36 cellular contexts compared by ENCODE assay signal in genomic region chr10:111732116-111732785, GRCh38.
"Had no signal": no experiment of that assay in that cellular context is flagged by ENCODE, and none has a peak within 500 bp of the region (broad histone marks: within the 10 kb centered on the region; RNA-seq: fewer than 3 reads in every experiment).

No MANE protein-coding gene starts in this region.

- H3K27me3 Mint-ChIP-seq: activated CD4-positive, alpha-beta memory T cell treated with anti-CD3 and anti-CD28 coated beads for 36 hours; activated naive CD4-positive, alpha-beta T cell treated with anti-CD3 and anti-CD28 coated beads, Interleukin-2, amount 50 U/mL, for 24 hours; activated naive CD8-positive, alpha-beta T cell treated with anti-CD3 and anti-CD28 coated beads, Interleukin-2, amount 10 ng/mL, durations not matched to agents 7 days and 5 days had no signal

- H3K27me3 ChIP-seq: ascending aorta, brain microvascular endothelial cell, Peyer's patch, SJSA1 had no signal

- ATAC-seq: PC-3, WTC11 had no signal

- H3K36me3 Mint-ChIP-seq: activated CD4-positive, alpha-beta memory T cell treated with anti-CD3 and anti-CD28 coated beads for 36 hours; activated naive CD4-positive, alpha-beta T cell treated with anti-CD3 and anti-CD28 coated beads, Interleukin-2, amount 50 U/mL, for 24 hours; activated naive CD8-positive, alpha-beta T cell treated with anti-CD3 and anti-CD28 coated beads, Interleukin-2, amount 10 ng/mL, durations not matched to agents 7 days and 5 days; WTC11 had no signal

- H3K4me1 ChIP-seq: ascending aorta, Peyer's patch, SJSA1 had no signal

- H3K9me3 Mint-ChIP-seq: activated CD4-positive, alpha-beta memory T cell treated with anti-CD3 and anti-CD28 coated beads for 36 hours; activated naive CD4-positive, alpha-beta T cell treated with anti-CD3 and anti-CD28 coated beads, Interleukin-2, amount 50 U/mL, for 24 hours; activated naive CD8-positive, alpha-beta T cell treated with anti-CD3 and anti-CD28 coated beads, Interleukin-2, amount 10 ng/mL, durations not matched to agents 7 days and 5 days; T-helper 1 cell treated with Interleukin-12 subunit alpha and Interleukin-12 subunit beta and Interleukin-4 antibody, amounts not matched to agents 30 μg/mL and 1 μg/mL, for 36 hours; T-helper 2 cell treated with Interferon-gamma antibody and Interleukin-4, amounts not matched to agents 5 μg/mL and 100 μg/mL, for 36 hours had no signal

- H3K4me3 Mint-ChIP-seq: activated CD4-positive, alpha-beta memory T cell treated with anti-CD3 and anti-CD28 coated beads for 36 hours; activated naive CD4-positive, alpha-beta T cell treated with anti-CD3 and anti-CD28 coated beads, Interleukin-2, amount 50 U/mL, for 24 hours; activated naive CD8-positive, alpha-beta T cell treated with anti-CD3 and anti-CD28 coated beads, Interleukin-2, amount 10 ng/mL, durations not matched to agents 7 days and 5 days; T-helper 1 cell treated with Interleukin-12 subunit alpha and Interleukin-12 subunit beta and Interleukin-4 antibody, amounts not matched to agents 30 μg/mL and 1 μg/mL, for 36 hours; T-helper 2 cell treated with Interferon-gamma antibody and Interleukin-4, amounts not matched to agents 5 μg/mL and 100 μg/mL, for 36 hours; WTC11 had no signal

- H3K4me1 Mint-ChIP-seq: activated naive CD4-positive, alpha-beta T cell treated with anti-CD3 and anti-CD28 coated beads, Interleukin-2, amount 50 U/mL, for 24 hours; activated naive CD8-positive, alpha-beta T cell treated with anti-CD3 and anti-CD28 coated beads, Interleukin-2, amount 10 ng/mL, durations not matched to agents 7 days and 5 days had no signal

- H3K9me3 ChIP-seq: ascending aorta, Peyer's patch, SJSA1, SK-N-SH had no signal

- DNase-seq: activated CD4-positive, alpha-beta memory T cell treated with anti-CD3 and anti-CD28 coated beads for 36 hours; activated CD4-positive, alpha-beta T cell treated with anti-CD3 and anti-CD28 coated beads for 4 hours; activated CD4-positive, alpha-beta T cell treated with anti-CD3 and anti-CD28 coated beads, Interleukin-2, amount 50 U/mL, for 1 hour; activated CD4-positive, CD25-positive, alpha-beta regulatory T cell treated with anti-CD3 and anti-CD28 coated beads, Interleukin-2, amount 50 U/mL, for 72 hours; activated CD8-positive, alpha-beta memory T cell treated with anti-CD3 and anti-CD28 coated beads, Interleukin-2, amount 50 U/mL, for 4 hours; activated gamma-delta T cell; activated naive CD4-positive, alpha-beta T cell treated with Interleukin-2 at 50 U/mL for 16 hours; activated naive CD8-positive, alpha-beta T cell treated with anti-CD3 and anti-CD28 coated beads, Interleukin-2, amount 10 ng/mL, durations not matched to agents 7 days and 5 days; activated T-cell treated with anti-CD3 and anti-CD28 coated beads for 4 hours; activated T-cell treated with anti-CD3 and anti-CD28 coated beads, Interleukin-2, amount 50 U/mL, for 48 hours; amygdala; brain microvascular endothelial cell; central memory CD4-positive, alpha-beta T cell; MM.1S; MV-4-11; NCI-H1092; NCI-H1417 treated with DMSO at 0.1 percent for 48 hours; NCI-H187 treated with DMSO at 0.1 percent for 48 hours; NCI-H2081; NCI-H345; NCI-H510A; NCI-H526; NCI-H748 treated with DMSO at 0.1 percent for 48 hours; NK-92 treated with Interleukin-12 subunit alpha and Interleukin-12 subunit beta, amount 100 ng/mL, for 24 hours; PC-3; Peyer's patch; RPMI8226; SHP77 treated with DMSO at 0.1 percent for 48 hours; SK-N-SH had no signal

- H3K27ac Mint-ChIP-seq: activated CD4-positive, alpha-beta memory T cell treated with anti-CD3 and anti-CD28 coated beads for 36 hours; activated naive CD4-positive, alpha-beta T cell treated with anti-CD3 and anti-CD28 coated beads, Interleukin-2, amount 50 U/mL, for 24 hours; activated naive CD8-positive, alpha-beta T cell treated with anti-CD3 and anti-CD28 coated beads, Interleukin-2, amount 10 ng/mL, durations not matched to agents 7 days and 5 days; T-helper 1 cell treated with Interleukin-12 subunit alpha and Interleukin-12 subunit beta and Interleukin-4 antibody, amounts not matched to agents 30 μg/mL and 1 μg/mL, for 36 hours; T-helper 2 cell treated with Interferon-gamma antibody and Interleukin-4, amounts not matched to agents 5 μg/mL and 100 μg/mL, for 36 hours; WTC11 had no signal

- H3K27ac ChIP-seq: ascending aorta, brain microvascular endothelial cell, KMS-11, Peyer's patch, SJSA1 had no signal

- H3K36me3 ChIP-seq: ascending aorta, brain microvascular endothelial cell, Peyer's patch, SJSA1 had no signal

- H3K4me3 ChIP-seq: ascending aorta, Peyer's patch, SJSA1 had no signal
